ENCODE assay signal across 8 cellular contexts in the genomic region with DNA sequence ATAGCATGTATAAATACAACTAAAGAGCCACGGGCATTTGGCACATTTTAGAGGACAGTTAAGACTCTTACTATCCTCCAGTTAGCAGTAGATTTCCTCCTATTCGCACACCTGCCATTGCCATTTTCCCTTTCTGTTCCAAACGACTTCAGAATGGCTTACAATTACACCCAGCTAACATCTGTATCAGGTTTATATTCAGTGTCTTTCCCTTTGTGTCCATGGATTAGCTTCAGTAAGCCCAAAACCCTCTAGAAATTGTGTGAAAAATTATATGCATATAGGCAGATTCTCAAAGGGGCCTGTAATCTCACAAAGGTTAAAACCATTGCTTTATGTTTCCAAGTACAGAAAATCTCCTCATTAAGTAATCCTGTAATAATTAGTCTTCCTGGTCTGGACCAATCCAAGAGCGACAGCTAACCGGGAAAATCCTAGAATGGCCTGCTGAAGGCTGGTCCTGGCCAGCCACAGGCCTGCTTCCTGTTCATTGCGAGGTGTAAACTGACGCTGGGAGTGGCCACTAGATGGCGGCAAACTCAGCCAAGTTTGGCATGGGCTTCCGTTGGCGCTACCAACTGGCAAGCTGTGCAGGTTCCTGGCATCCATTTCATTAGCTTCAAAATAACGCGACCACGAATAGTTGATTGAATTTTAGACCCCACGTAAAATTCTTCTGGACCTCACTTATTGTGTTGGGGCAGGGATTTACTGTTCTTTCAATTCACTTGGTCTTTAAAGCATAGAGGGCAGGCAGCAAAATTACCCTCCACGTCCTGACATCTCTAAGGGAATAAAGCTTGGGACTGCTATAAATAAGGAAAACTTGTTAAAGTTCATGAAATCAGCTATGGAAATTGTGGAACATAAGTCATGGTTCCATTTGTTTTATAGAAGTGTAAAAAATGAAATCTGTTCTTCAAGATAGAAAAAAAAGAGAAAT. TPM values are rescaled to one million over a fixed set of nuclear protein-coding genes. Genes with fewer than 3 reads are reported as not detected.
A peak's percentile ranks its signal among the peaks of the same experiment; 100 is the strongest.
DNase-seq lines count a peak whose midpoint lies in the region; ATAC-seq, FAIRE-seq and TF ChIP-seq lines count a peak whose summit lies in the region.

No MANE protein-coding gene starts in this region.

- H3K79me2 ChIP-seq in SK-N-SH (ENCODE audit: insufficient read depth): no peaks in the 10 kb centered on the region

- peak overlapping the region; percentile 14; the same call in 1 of the 2 replicates for H2AFZ ChIP-seq in SK-N-SH (ENCODE audit: low read depth)

- H3K27ac ChIP-seq in HEK293 (ENCODE audit: extremely low read depth, low read depth, low read length) (no peak overlapping the region), SK-N-SH (ENCODE audit: low read depth in 2 of 2, low read length in 1 of 2) (no peak overlapping the region), psoas muscle (no peak overlapping the region)

- no peak overlapping the region for H3K4me2 ChIP-seq in SK-N-SH

- no peaks in the 10 kb centered on the region for H4K20me1 ChIP-seq in SK-N-SH (ENCODE audit: insufficient read depth)

- H3K36me3 ChIP-seq in HEK293 (ENCODE audit: control insufficient read depth in 2 of 2, insufficient read depth in 1 of 2, low read length in 2 of 2) (no peaks in the 10 kb centered on the region), SK-N-SH (replicated peaks in 1 of 2; ENCODE audit: control insufficient read depth in 1 of 2, insufficient read depth in 2 of 2, low read length in 1 of 2) (no peaks in the 10 kb centered on the region), psoas muscle (ENCODE audit: insufficient read depth in 1 of 2, low read depth in 1 of 2) (no peaks in the 10 kb centered on the region)

- no peak for TF ChIP-seq EP300 in SK-N-SH (IDR thresholded peaks at IDR 0.05; ENCODE audit: borderline replicate concordance in 1 of 2, low read depth in 1 of 2, low read length in 1 of 2)

- no peaks in the 10 kb centered on the region for H3F3A ChIP-seq in SK-N-SH (replicated peaks; ENCODE audit: insufficient read depth)

- H3K9ac ChIP-seq in SK-N-SH: no peak overlapping the region

- CTCF ChIA-PET in HEK293 (lab: Yijun Ruan, JAX): interaction anchor here (0.6 to 5.3 kb wide), 59 partner anchors 9 to 534 kb away, joined by 3 to 130 read pairs (median 5); partner anchors contain the start of gene ARHGAP25
- CTCF ChIA-PET in SK-N-SH (lab: Yijun Ruan, JAX): interaction anchor here (0.6 to 19.0 kb wide), 78 partner anchors 11 to 567 kb away, joined by 3 to 245 read pairs (median 5); partner anchors contain the start of genes APLF, ARHGAP25, FBXO48 and GKN2

- DNase-seq in GF-D8 (lab: John Stamatoyannopoulos, UW) (peak; percentile 59), NB4 (ENCODE audit: low read depth) (peak; percentile 96), SK-N-SH (peak; percentile 83), Right ventricle myocardium inferior (ENCODE audit: missing footprints) (peak; percentile 95), psoas muscle (peak; percentile 86 to 92), urothelium cell line (ENCODE audit: low spot score) (peak; percentile 91)
- DNase-seq in activated naive CD4-positive, alpha-beta T cell treated with anti-CD3 and anti-CD28 coated beads, Interleukin-2, amount 50 U/mL, for 16 hours: peak; percentile 92

- POLR2A ChIA-PET in HEK293 (lab: Yijun Ruan, JAX): interaction anchor here (0.8 to 1.0 kb wide), 2 partner anchors 84 to 285 kb away, joined by 3 read pairs; partner anchors contain the start of genes APLF and FBXO48
- POLR2A ChIA-PET in SK-N-SH (lab: Yijun Ruan, JAX): no interaction called here

- 16% methylated on average over 15 of the region's 15 CpGs for WGBS in SK-N-SH (ENCODE audit: low lambda C conversion rate)
- WGBS in psoas muscle, 3 donors: 13 to 16% (median 13%) methylated on average over 15 of the region's 15 CpGs

- H3K27me3 ChIP-seq in SK-N-SH (ENCODE audit: insufficient read depth): no peaks in the 10 kb centered on the region
- no peaks in the 10 kb centered on the region for H3K27me3 ChIP-seq in psoas muscle (ENCODE audit: insufficient read depth in 3 of 3, low read length in 2 of 3)

- ATAC-seq in Right ventricle myocardium inferior (peak; percentile 90), psoas muscle (peak; percentile 83 to 99 (median 92))

- intact Hi-C loops in Right ventricle myocardium inferior (cut with DNase I): loop anchor here (2.0 to 5.0 kb wide), 3 partner anchors 85 to 176 kb away; no protein-coding TSS in a partner anchor
- intact Hi-C loops in psoas muscle (cut with DNase I): loop anchor here (2.0 to 5.0 kb wide), 3 partner anchors 86 to 173 kb away; no protein-coding TSS in a partner anchor

- H3K4me3 ChIP-seq in HEK293 (ENCODE audit: low read depth, low read length): no peak overlapping the region
- H3K4me3 ChIP-seq in NB4 (ENCODE audit: low read depth, low read length): no peak overlapping the region
- peak overlapping the region in 1 of 2 experiments; percentile 34; a peak in 1 of 4 replicates for H3K4me3 ChIP-seq in SK-N-SH (ENCODE audit: low read depth in 2 of 2, low read length in 1 of 2)
- H3K4me3 ChIP-seq in psoas muscle: peak overlapping the region; percentile 31

- no peaks in the 10 kb centered on the region for H3K9me2 ChIP-seq in SK-N-SH

- H3K4me1 ChIP-seq in HEK293 (ENCODE audit: control insufficient read depth, insufficient read depth, low read length) (no peaks in the 10 kb centered on the region), SK-N-SH (ENCODE audit: control insufficient read depth in 1 of 2, insufficient read depth in 2 of 2, low read depth in 1 of 2, low read length in 1 of 2) (no peaks in the 10 kb centered on the region), psoas muscle (no peaks in the 10 kb centered on the region)

- TF ChIP-seq RAD21 in SK-N-SH (IDR thresholded peaks at IDR 0.05; ENCODE audit: low read length): peak; percentile 94

- FAIRE-seq in urothelium cell line (lab: Jason Lieb, UNC): peak; percentile 67

- H3K9me3 ChIP-seq in HEK293 (ENCODE audit: control insufficient read depth, insufficient read depth, low read depth, low read length): no peaks in the 10 kb centered on the region
- H3K9me3 ChIP-seq in SK-N-SH: no peaks in the 10 kb centered on the region
- H3K9me3 ChIP-seq in psoas muscle: no peaks in the 10 kb centered on the region

- peak; percentile 72 for TF ChIP-seq CTCF in HEK293 (tag by site-specific recombination; IDR thresholded peaks at IDR 0.05)
- TF ChIP-seq CTCF in NB4 (IDR thresholded peaks at IDR 0.05; ENCODE audit: low read depth, low read length): peak; percentile 95
- TF ChIP-seq CTCF in SK-N-SH (IDR thresholded peaks at IDR 0.05): peak; percentile 92
- TF ChIP-seq CTCF in psoas muscle (IDR thresholded peaks at IDR 0.05): peak; percentile 89

- no peak for TF ChIP-seq POLR2A in NB4 (IDR thresholded peaks at IDR 0.05; ENCODE audit: extremely low read depth, insufficient read length)

TF ChIP-seq in SK-N-SH, 30 proteins besides CTCF, POLR2A, EP300 and RAD21 (continues in another document):
- no peak for TF ChIP-seq POLR2AphosphoS5 (IDR thresholded peaks at IDR 0.05; ENCODE audit: low read depth, low read length)
- TF ChIP-seq FOXJ3 (CRISPR knock-in tag; IDR thresholded peaks at IDR 0.05): no peak
- TF ChIP-seq, protein P1, sequence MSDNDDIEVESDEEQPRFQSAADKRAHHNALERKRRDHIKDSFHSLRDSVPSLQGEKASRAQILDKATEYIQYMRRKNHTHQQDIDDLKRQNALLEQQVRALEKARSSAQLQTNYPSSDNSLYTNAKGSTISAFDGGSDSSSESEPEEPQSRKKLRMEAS (IDR thresholded peaks at IDR 0.05; ENCODE audit: low read depth): no peak
- TF ChIP-seq YY1 (IDR thresholded peaks at IDR 0.05; ENCODE audit: low read depth): no peak
- TF ChIP-seq SIN3A (IDR thresholded peaks at IDR 0.05; ENCODE audit: borderline replicate concordance, low read depth, low read length): no peak
- no peak for TF ChIP-seq RFX5 (IDR thresholded peaks at IDR 0.05; ENCODE audit: low read length)
- no peak for TF ChIP-seq RXRA (IDR thresholded peaks at IDR 0.05; ENCODE audit: borderline replicate concordance, low read depth)
- TF ChIP-seq, protein P2, sequence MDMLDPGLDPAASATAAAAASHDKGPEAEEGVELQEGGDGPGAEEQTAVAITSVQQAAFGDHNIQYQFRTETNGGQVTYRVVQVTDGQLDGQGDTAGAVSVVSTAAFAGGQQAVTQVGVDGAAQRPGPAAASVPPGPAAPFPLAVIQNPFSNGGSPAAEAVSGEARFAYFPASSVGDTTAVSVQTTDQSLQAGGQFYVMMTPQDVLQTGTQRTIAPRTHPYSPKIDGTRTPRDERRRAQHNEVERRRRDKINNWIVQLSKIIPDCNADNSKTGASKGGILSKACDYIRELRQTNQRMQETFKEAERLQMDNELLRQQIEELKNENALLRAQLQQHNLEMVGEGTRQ (IDR thresholded peaks at IDR 0.05; ENCODE audit: borderline replicate concordance, low read depth, low read length): no peak
- TF ChIP-seq FOXM1 (IDR thresholded peaks at IDR 0.05; ENCODE audit: low read depth): no peak
- TF ChIP-seq MXI1 (IDR thresholded peaks at IDR 0.05; ENCODE audit: low read depth, low read length): no peak
- TF ChIP-seq MEF2A (IDR thresholded peaks at IDR 0.05; ENCODE audit: borderline replicate concordance, low read depth): no peak
- TF ChIP-seq RCOR1 (IDR thresholded peaks at IDR 0.05; ENCODE audit: low read length): no peak
- no peak for TF ChIP-seq IRF3 (IDR thresholded peaks at IDR 0.05; ENCODE audit: low read depth, low read length)
- TF ChIP-seq ELF1 (IDR thresholded peaks at IDR 0.05): peak; percentile 42; the same call in 1 of the 2 replicates
- TF ChIP-seq NRF1 (IDR thresholded peaks at IDR 0.05; ENCODE audit: low read depth, low read length): no peak
- no peak for TF ChIP-seq EZH2phosphoT487 (IDR thresholded peaks at IDR 0.05; ENCODE audit: borderline replicate concordance, low read depth)

RNA-seq across cellular contexts. Expression of gene ARHGAP25, which starts 17.1 kb away (rescaled TPM):
- polyA plus RNA-seq in SK-N-SH (2012; rRNA removed) (not detected in 2 replicates), psoas muscle (1 to 10 TPM; 1.1 to 1.9 (median 1.6) TPM)
- polyA plus RNA-seq in SK-N-SH (2012; cell fraction: cytosol; rRNA removed): not detected in 2 replicates
- not detected in 2 replicates for polyA plus RNA-seq in SK-N-SH (2012; cell fraction: nucleus; rRNA removed)
- total RNA-seq in Right ventricle myocardium inferior (9.4 TPM), psoas muscle (1 to 10 TPM; 1.8 to 4.8 (median 2.2) TPM)
